8 cellular contexts compared by ENCODE assay signal in genomic region chr9:6413365-6414263, GRCh38. TPM values are rescaled to one million over a fixed set of nuclear protein-coding genes. Genes with fewer than 3 reads are reported as not detected.
DNase-seq lines count a peak whose midpoint lies in the region; ATAC-seq and TF ChIP-seq lines count a peak whose summit lies in the region.

No MANE protein-coding gene starts in this region.

- TF ChIP-seq EP300 in suprapubic skin (IDR thresholded peaks at IDR 0.05), result no peak

- CTCF ChIA-PET in activated CD8-positive, alpha-beta T cell treated with anti-CD3 and anti-CD28 coated beads, Interleukin-2, amount 10 ng/mL, durations not matched to agents 7 days and 5 days (lab: Charles Lee), result interaction anchor here (0.6 to 2.8 kb wide), 10 partner anchors 9 to 580 kb away, joined by 3 to 12 read pairs (median 4); partner anchors contain the start of gene ERMP1

- ATAC-seq in activated CD8-positive, alpha-beta T cell treated with anti-CD3 and anti-CD28 coated beads, Interleukin-2, amount 10 ng/mL, durations not matched to agents 7 days and 5 days, result peak; percentile 7

- peaks cover 17% of the 10 kb centered on the region for H3K27me3 Mint-ChIP-seq in activated CD8-positive, alpha-beta T cell treated with anti-CD3 and anti-CD28 coated beads, Interleukin-2, amount 10 ng/mL, durations not matched to agents 7 days and 5 days (ENCODE audit: low read depth)

- peaks cover 41% of the 10 kb centered on the region for H3K4me1 Mint-ChIP-seq in activated CD8-positive, alpha-beta T cell treated with anti-CD3 and anti-CD28 coated beads, Interleukin-2, amount 10 ng/mL, durations not matched to agents 7 days and 5 days (ENCODE audit: low read depth)

- TF ChIP-seq POLR2A in suprapubic skin (IDR thresholded peaks at IDR 0.05), result no peak

- H3K27me3 ChIP-seq in HAP-1 (ENCODE audit: low read depth), result peaks cover 7% of the 10 kb centered on the region; the same call in 1 of the 2 replicates
- no peaks in the 10 kb centered on the region for H3K27me3 ChIP-seq in muscle layer of colon (ENCODE audit: control insufficient read depth in 1 of 2, insufficient read depth in 2 of 2, low read length in 2 of 2)
- H3K27me3 ChIP-seq in suprapubic skin, result peaks cover 4% of the 10 kb centered on the region

- H3K9me3 Mint-ChIP-seq in activated CD8-positive, alpha-beta T cell treated with anti-CD3 and anti-CD28 coated beads, Interleukin-2, amount 10 ng/mL, durations not matched to agents 7 days and 5 days (ENCODE audit: insufficient read depth), result no peaks in the 10 kb centered on the region

- H3K36me3 ChIP-seq in HAP-1 (replicated peaks) (peaks cover 4% of the 10 kb centered on the region), muscle layer of colon (ENCODE audit: insufficient read depth, low read length) (no peaks in the 10 kb centered on the region), suprapubic skin (no peaks in the 10 kb centered on the region)

- DNase-seq in GM12865 (ENCODE audit: low read depth) (peak; percentile 50), HAP-1 (ENCODE audit: low spot score in 2 of 2) (peak in 1 of 2 experiments; percentile 33), NAMALWA (ENCODE audit: low spot score) (peak; percentile 54), epithelial cell of esophagus (ENCODE audit: low read depth) (peak; percentile 48), suprapubic skin (ENCODE audit: low spot score in 2 of 2) (peak in 1 of 2 donors; percentile 75), DMS153 treated with DMSO at 0.1 percent for 48 hours (lab: John Stamatoyannopoulos, UW; ENCODE audit: unreplicated experiment) (no peak)
- DNase-seq in activated CD8-positive, alpha-beta T cell treated with anti-CD3 and anti-CD28 coated beads, Interleukin-2, amount 10 ng/mL, durations not matched to agents 7 days and 5 days, result peak; percentile 46

- POLR2A ChIA-PET in activated CD8-positive, alpha-beta T cell treated with anti-CD3 and anti-CD28 coated beads, Interleukin-2, amount 10 ng/mL, durations not matched to agents 7 days and 5 days (lab: Charles Lee), result interaction anchor here (0.7 to 4.6 kb wide), 25 partner anchors 8 to 612 kb away, joined by 3 to 63 read pairs (median 5); partner anchors contain the start of genes KDM4C and RANBP6

- TF ChIP-seq CTCF in GM12865 (IDR thresholded peaks at IDR 0.05; ENCODE audit: insufficient read depth, low read depth, low read length, missing control alignments) (peak; percentile 0), epithelial cell of esophagus (IDR thresholded peaks at IDR 0.05; ENCODE audit: insufficient read depth, low read depth, low read length, missing control alignments) (no peak), suprapubic skin (IDR thresholded peaks at IDR 0.05) (no peak)

- WGBS in suprapubic skin, result 0% methylated on average over 29 of the region's 93 CpGs

- peaks cover 31% of the 10 kb centered on the region for H3K36me3 Mint-ChIP-seq in activated CD8-positive, alpha-beta T cell treated with anti-CD3 and anti-CD28 coated beads, Interleukin-2, amount 10 ng/mL, durations not matched to agents 7 days and 5 days (ENCODE audit: low read depth)

- H3K4me3 ChIP-seq in GM12865 (ENCODE audit: low read depth, low read length), result peak overlapping the region; percentile 74
- H3K4me3 ChIP-seq in HAP-1, result peak overlapping the region; percentile 77
- peak overlapping the region; percentile 87 for H3K4me3 ChIP-seq in epithelial cell of esophagus (ENCODE audit: low read length)
- peak overlapping the region; percentile 74 to 97 for H3K4me3 ChIP-seq in muscle layer of colon (ENCODE audit: low read depth in 1 of 2, low read length in 2 of 2)
- H3K4me3 ChIP-seq in suprapubic skin, result peak overlapping the region; percentile 86

- H3K4me1 ChIP-seq in HAP-1, result peaks cover 21% of the 10 kb centered on the region
- peaks cover 26% of the 10 kb centered on the region for H3K4me1 ChIP-seq in muscle layer of colon (ENCODE audit: insufficient read depth, low read length)
- H3K4me1 ChIP-seq in suprapubic skin, result peaks cover 34% of the 10 kb centered on the region

- no peaks in the 10 kb centered on the region; the same call in 1 of the 2 replicates for H3K9me3 ChIP-seq in HAP-1
- H3K9me3 ChIP-seq in muscle layer of colon (ENCODE audit: low read length), result no peaks in the 10 kb centered on the region
- no peaks in the 10 kb centered on the region for H3K9me3 ChIP-seq in suprapubic skin

- peak overlapping the region; percentile 80 for H3K27ac Mint-ChIP-seq in activated CD8-positive, alpha-beta T cell treated with anti-CD3 and anti-CD28 coated beads, Interleukin-2, amount 10 ng/mL, durations not matched to agents 7 days and 5 days

- peak overlapping the region; percentile 58 for H3K9ac ChIP-seq in muscle layer of colon (ENCODE audit: low read length)

- H3K27ac ChIP-seq in muscle layer of colon (ENCODE audit: low read depth, low read length) (peak overlapping the region; percentile 96), suprapubic skin (peak overlapping the region; percentile 94)

- in situ Hi-C loops in HAP-1 (cut with MboI; ENCODE audit: low sequenced_read_pairs), result no loop called here

- peak overlapping the region; percentile 86 for H3K4me3 Mint-ChIP-seq in activated CD8-positive, alpha-beta T cell treated with anti-CD3 and anti-CD28 coated beads, Interleukin-2, amount 10 ng/mL, durations not matched to agents 7 days and 5 days

RNA-seq across cellular contexts. Expression of gene UHRF2, which starts 0.6 kb away (rescaled TPM):
- 10 to 100 TPM; 59.3 to 68.6 TPM for total RNA-seq in activated CD8-positive, alpha-beta T cell treated with anti-CD3 and anti-CD28 coated beads, Interleukin-2, amount 10 ng/mL, durations not matched to agents 7 days and 5 days
- total RNA-seq in suprapubic skin, result 100 to 1,000 TPM in 2 of 4 donors, 10 to 100 TPM in 2; 25.5 to 120 (median 70.6) TPM
